16 cellular contexts compared by ENCODE assay signal in the genomic region with DNA sequence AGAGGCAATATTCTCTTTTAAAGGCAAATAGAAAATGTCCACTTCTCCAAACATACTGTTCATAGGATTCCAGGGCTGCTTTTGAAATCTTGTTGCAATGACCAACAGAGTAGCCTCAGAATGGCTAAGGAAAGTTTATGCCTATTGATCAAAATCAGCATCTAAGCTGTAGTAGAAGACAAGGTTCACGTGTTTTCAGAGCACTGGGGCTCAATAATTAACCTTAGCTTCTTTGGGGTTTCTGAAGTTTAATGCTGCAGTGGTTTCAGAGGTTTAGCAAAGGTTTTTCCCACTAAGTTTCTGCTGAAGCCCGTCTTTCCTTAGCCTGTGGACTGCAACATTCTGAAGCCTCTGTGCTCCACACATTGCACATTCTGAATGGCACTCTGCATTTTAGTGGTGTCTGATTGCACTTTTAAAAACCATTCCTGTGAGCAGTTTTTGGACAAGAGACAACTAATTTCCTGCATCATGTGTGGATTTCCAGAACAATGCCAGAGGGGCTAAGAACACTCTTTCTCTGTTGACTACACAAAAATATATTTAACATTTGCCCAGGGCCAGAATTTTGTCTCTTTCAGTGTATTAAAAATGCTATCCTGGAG.
DNase-seq lines count a peak whose midpoint lies in the region; ATAC-seq and TF ChIP-seq lines count a peak whose summit lies in the region.
"Had no signal": no experiment of that assay in that cellular context is flagged by ENCODE, and none has a peak within 500 bp of the region (broad histone marks: within the 10 kb centered on the region; RNA-seq: fewer than 3 reads in every experiment).

No MANE protein-coding gene starts in this region.

- peaks cover 1% of the 10 kb centered on the region for H3K27me3 Mint-ChIP-seq in glutamatergic neuron (ENCODE audit: unreplicated experiment)
- H3K27me3 Mint-ChIP-seq: CD4-positive, CD25-positive, alpha-beta regulatory T cell; effector memory CD8-positive, alpha-beta T cell had no signal

- no peak for TF ChIP-seq CTCF in glutamatergic neuron (IDR thresholded peaks at IDR 0.05; ENCODE audit: partially characterized antibody, unreplicated experiment)
- no peak for TF ChIP-seq CTCF in lower leg skin (IDR thresholded peaks at IDR 0.05)

- no peak for TF ChIP-seq POLR2A in lower leg skin (IDR thresholded peaks at IDR 0.05)

- no peak overlapping the region for H3K4me3 ChIP-seq in lower leg skin (ENCODE audit: low read depth, poor library complexity, severe bottlenecking)

- DNase-seq in DMS79 (lab: John Stamatoyannopoulos, UW) (peak; percentile 37), fibroblast of peridontal ligament (ENCODE audit: extremely low read depth) (peak; percentile 50), glutamatergic neuron (no peak), NCI-H524 (lab: John Stamatoyannopoulos, UW) (no peak), lower leg skin (ENCODE audit: low spot score in 2 of 2) (no peak)
- DNase-seq: CD4-positive, CD25-positive, alpha-beta regulatory T cell; effector memory CD8-positive, alpha-beta T cell; midbrain; MV-4-11; NCI-H2029 treated with DMSO at 0.1 percent for 48 hours; NCI-H69; nucleus accumbens; PC-3 had no signal

- no peaks in the 10 kb centered on the region for H3K36me3 Mint-ChIP-seq in glutamatergic neuron (ENCODE audit: unreplicated experiment)
- H3K36me3 Mint-ChIP-seq: CD4-positive, CD25-positive, alpha-beta regulatory T cell had no signal

- WGBS in lower leg skin, 2 donors, result 77 to 83% methylated on average over 2 of the region's 2 CpGs

- intact Hi-C loops in lower leg skin (cut with DNase I; ENCODE audit: low total_unique reads), result no loop called here

- no peaks in the 10 kb centered on the region for H3K4me1 Mint-ChIP-seq in glutamatergic neuron (ENCODE audit: low read depth, unreplicated experiment)
- H3K4me1 Mint-ChIP-seq: CD4-positive, CD25-positive, alpha-beta regulatory T cell had no signal

- ATAC-seq in GM19324 (IDR thresholded peaks at IDR 0.05; ENCODE audit: low FRiP score, unreplicated experiment) (peak; percentile 48), HG03354 (IDR thresholded peaks at IDR 0.05; ENCODE audit: poor library complexity, severe bottlenecking, unreplicated experiment) (peak; percentile 62), HG02610 (IDR thresholded peaks at IDR 0.05; ENCODE audit: unreplicated experiment) (no peak)
- ATAC-seq: effector memory CD8-positive, alpha-beta T cell; PC-3 had no signal

- peaks cover 1% of the 10 kb centered on the region for H3K9me3 Mint-ChIP-seq in glutamatergic neuron (ENCODE audit: unreplicated experiment)
- H3K9me3 Mint-ChIP-seq: CD4-positive, CD25-positive, alpha-beta regulatory T cell; effector memory CD8-positive, alpha-beta T cell had no signal

- no peak overlapping the region for H3K27ac Mint-ChIP-seq in glutamatergic neuron (ENCODE audit: unreplicated experiment)
- H3K27ac Mint-ChIP-seq: CD4-positive, CD25-positive, alpha-beta regulatory T cell; effector memory CD8-positive, alpha-beta T cell had no signal

- H3K4me3 Mint-ChIP-seq in glutamatergic neuron (ENCODE audit: unreplicated experiment), result no peak overlapping the region
- H3K4me3 Mint-ChIP-seq: CD4-positive, CD25-positive, alpha-beta regulatory T cell; effector memory CD8-positive, alpha-beta T cell had no signal

Comparison
In these comparisons a context has a peak if more than half of its experiments do, and no peak if none do; other contexts are left out.
1. DNase-seq: peak in DMS79 (single experiment) and fibroblast of peridontal ligament (single experiment); none in glutamatergic neuron (single experiment), NCI-H524 (0 of 2) and lower leg skin (0 of 2).